15 cellular contexts compared by ENCODE assay signal in the genomic region with DNA sequence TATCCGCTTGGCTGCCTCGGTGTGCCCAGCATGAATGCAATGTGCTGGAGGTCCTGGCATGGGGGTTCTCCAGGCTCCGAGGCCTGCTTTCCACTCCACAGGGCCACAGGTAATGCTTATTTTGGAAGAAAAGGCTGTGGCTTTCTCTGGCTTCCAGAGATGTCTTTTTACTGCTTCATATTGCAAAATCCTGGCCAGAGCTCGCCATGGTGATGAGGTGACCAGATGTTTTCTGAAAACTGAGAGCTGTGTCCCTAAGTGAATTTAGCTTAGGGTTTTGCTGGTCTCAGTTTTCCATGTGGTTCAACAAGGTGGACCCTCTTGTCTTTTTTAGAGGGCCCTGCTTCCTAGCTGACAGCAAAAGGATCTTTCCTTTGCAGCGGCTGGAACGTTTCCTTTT.
DNase-seq lines count a peak whose midpoint lies in the region; ATAC-seq and TF ChIP-seq lines count a peak whose summit lies in the region.
"Had no signal": no experiment of that assay in that cellular context is flagged by ENCODE, and none has a peak within 500 bp of the region (broad histone marks: within the 10 kb centered on the region; RNA-seq: fewer than 3 reads in every experiment).

No MANE protein-coding gene starts in this region.

- DNase-seq in AG20443 (ENCODE audit: low spot score) (peak; percentile 45), adipocyte (ENCODE audit: low read depth) (peak; percentile 41), foreskin fibroblast (peak; percentile 35 to 72)
- no peak for DNase-seq in effector CD8-positive, alpha-beta T cell (lab: John Stamatoyannopoulos, UW)
- no peak for DNase-seq in activated CD8-positive, alpha-beta memory T cell treated with anti-CD3 and anti-CD28 coated beads, Interleukin-2, amount 50 U/mL, for 48 hours
- DNase-seq: AML-193; Caco-2; CD8-positive, alpha-beta memory T cell; DND-41; GDM1; GM23248 had no signal

- H3K9ac ChIP-seq in adipocyte (ENCODE audit: low read length): no peak overlapping the region
- H3K9ac ChIP-seq: BLaER1, GM23248 had no signal

- peaks cover 56% of the 10 kb centered on the region for H3K36me3 ChIP-seq in adipocyte (ENCODE audit: control insufficient read depth, insufficient read depth, low read length, severe bottlenecking)
- H3K36me3 ChIP-seq: BLaER1 had no signal

- H3K9me3 ChIP-seq in adipocyte (ENCODE audit: control insufficient read depth, low read length): no peaks in the 10 kb centered on the region
- H3K9me3 ChIP-seq: BLaER1 had no signal

- H3K4me3 ChIP-seq in adipocyte (ENCODE audit: low read length) (no peak overlapping the region), foreskin fibroblast (ENCODE audit: low read depth in 1 of 2, low read length in 2 of 2) (no peak overlapping the region)
- H3K4me3 ChIP-seq: BLaER1, GM23248 had no signal

- peaks cover 20% of the 10 kb centered on the region for H3K4me1 ChIP-seq in adipocyte (ENCODE audit: control insufficient read depth, insufficient read depth, low read length)
- H3K4me1 ChIP-seq: BLaER1, Caco-2 had no signal

- TF ChIP-seq CTCF in foreskin fibroblast (IDR thresholded peaks at IDR 0.05; ENCODE audit: low read depth, low read length): no peak

- no peaks in the 10 kb centered on the region for H3K27me3 ChIP-seq in adipocyte (replicated peaks; ENCODE audit: control insufficient read depth, insufficient read depth, low read length)
- H3K27me3 ChIP-seq: BLaER1 had no signal

- no peak for ATAC-seq in HG02571 (IDR thresholded peaks at IDR 0.05; ENCODE audit: unreplicated experiment)
- no peak for ATAC-seq in GM21825 (IDR thresholded peaks at IDR 0.05; ENCODE audit: unreplicated experiment)
- ATAC-seq: HCT116 had no signal

Comparison
In these comparisons a context has a peak if more than half of its experiments do, and no peak if none do; other contexts are left out.
1. DNase-seq: peak in AG20443 (single experiment), adipocyte (single experiment) and foreskin fibroblast (2 of 2); none in effector CD8-positive, alpha-beta T cell (single experiment) and activated CD8-positive, alpha-beta memory T cell treated with anti-CD3 and anti-CD28 coated beads, Interleukin-2, amount 50 U/mL, for 48 hours (single experiment).